18 cellular contexts compared by ENCODE assay signal in genomic region chr17:15307686-15308085, GRCh38. TPM values are rescaled to one million over a fixed set of nuclear protein-coding genes. Genes with fewer than 3 reads are reported as not detected.
"Had no signal": no experiment of that assay in that cellular context is flagged by ENCODE, and none has a peak within 500 bp of the region (broad histone marks: within the 10 kb centered on the region; RNA-seq: fewer than 3 reads in every experiment).

No MANE protein-coding gene starts in this region.

- H3K36me3 Mint-ChIP-seq: activated CD4-positive, alpha-beta memory T cell treated with anti-CD3 and anti-CD28 coated beads for 36 hours; naive thymus-derived CD8-positive, alpha-beta T cell had no signal

- H3K9me3 Mint-ChIP-seq: activated CD4-positive, alpha-beta memory T cell treated with anti-CD3 and anti-CD28 coated beads for 36 hours; activated T-cell treated with anti-CD3 and anti-CD28 coated beads, Interleukin-2, amount 50 U/mL, for 24 hours; naive thymus-derived CD8-positive, alpha-beta T cell; stimulated activated naive CD8-positive, alpha-beta T cell treated with anti-CD3 and anti-CD28 coated beads, Interleukin-15, amount 100 ng/mL, for 72 hours; T-helper 1 cell treated with Interleukin-12 subunit alpha and Interleukin-12 subunit beta and Interleukin-4 antibody, amounts not matched to agents 30 μg/mL and 1 μg/mL, for 36 hours had no signal

- H3K9me3 ChIP-seq: adrenal gland, esophagus squamous epithelium, neutrophil, upper lobe of left lung had no signal

- H3K27ac ChIP-seq: adrenal gland, neutrophil, upper lobe of left lung, WERI-Rb-1 had no signal

- H3K4me1 Mint-ChIP-seq: naive thymus-derived CD8-positive, alpha-beta T cell; stimulated activated naive CD8-positive, alpha-beta T cell treated with anti-CD3 and anti-CD28 coated beads, Interleukin-15, amount 100 ng/mL, for 72 hours had no signal

- H3K27ac Mint-ChIP-seq: activated CD4-positive, alpha-beta memory T cell treated with anti-CD3 and anti-CD28 coated beads for 36 hours; activated T-cell treated with anti-CD3 and anti-CD28 coated beads, Interleukin-2, amount 50 U/mL, for 24 hours; naive thymus-derived CD8-positive, alpha-beta T cell; stimulated activated naive CD8-positive, alpha-beta T cell treated with anti-CD3 and anti-CD28 coated beads, Interleukin-15, amount 100 ng/mL, for 72 hours; T-helper 1 cell treated with Interleukin-12 subunit alpha and Interleukin-12 subunit beta and Interleukin-4 antibody, amounts not matched to agents 30 μg/mL and 1 μg/mL, for 36 hours had no signal

- H3K4me3 ChIP-seq: adrenal gland, esophagus squamous epithelium, lung, upper lobe of left lung had no signal

- H3K4me1 ChIP-seq: adrenal gland had no signal

- DNase-seq: activated CD4-positive, alpha-beta memory T cell treated with anti-CD3 and anti-CD28 coated beads for 36 hours; activated effector memory CD4-positive, alpha-beta T cell treated with Interleukin-2 at 50 U/mL for 16 hours; activated naive CD4-positive, alpha-beta T cell treated with anti-CD3 and anti-CD28 coated beads, Interleukin-2, amount 50 U/mL, for 16 hours; activated T-cell treated with anti-CD3 and anti-CD28 coated beads, Interleukin-2, amount 50 U/mL, for 24 hours; adrenal gland; caudate nucleus; esophagus squamous epithelium; naive thymus-derived CD8-positive, alpha-beta T cell; right cardiac atrium; stimulated activated naive CD8-positive, alpha-beta T cell treated with anti-CD3 and anti-CD28 coated beads, Interleukin-15, amount 100 ng/mL, for 72 hours; upper lobe of left lung; WERI-Rb-1 had no signal

- H3K27me3 Mint-ChIP-seq: activated T-cell treated with anti-CD3 and anti-CD28 coated beads, Interleukin-2, amount 50 U/mL, for 24 hours; stimulated activated naive CD8-positive, alpha-beta T cell treated with anti-CD3 and anti-CD28 coated beads, Interleukin-15, amount 100 ng/mL, for 72 hours had no signal

- ATAC-seq: naive thymus-derived CD8-positive, alpha-beta T cell; right cardiac atrium; stimulated activated naive CD8-positive, alpha-beta T cell treated with anti-CD3 and anti-CD28 coated beads, Interleukin-15, amount 100 ng/mL, for 72 hours had no signal

- H3K4me3 Mint-ChIP-seq: activated CD4-positive, alpha-beta memory T cell treated with anti-CD3 and anti-CD28 coated beads for 36 hours; activated T-cell treated with anti-CD3 and anti-CD28 coated beads, Interleukin-2, amount 50 U/mL, for 24 hours; naive thymus-derived CD8-positive, alpha-beta T cell; stimulated activated naive CD8-positive, alpha-beta T cell treated with anti-CD3 and anti-CD28 coated beads, Interleukin-15, amount 100 ng/mL, for 72 hours; T-helper 1 cell treated with Interleukin-12 subunit alpha and Interleukin-12 subunit beta and Interleukin-4 antibody, amounts not matched to agents 30 μg/mL and 1 μg/mL, for 36 hours had no signal

- H3K27me3 ChIP-seq: adrenal gland, upper lobe of left lung had no signal

- H3K36me3 ChIP-seq: adrenal gland, esophagus squamous epithelium, neutrophil, upper lobe of left lung, WERI-Rb-1 had no signal

RNA-seq across cellular contexts. Expression of gene TEKT3, which starts 33.7 kb away (rescaled TPM):
- total RNA-seq: endothelial cell of umbilical vein; kidney epithelial cell; mononuclear cell; naive thymus-derived CD8-positive, alpha-beta T cell had no signal

RNA-seq across cellular contexts. Expression of gene PMP22, which starts 42.6 kb away (rescaled TPM):
- total RNA-seq: activated CD4-positive, alpha-beta memory T cell treated with anti-CD3 and anti-CD28 coated beads for 36 hours had no signal
